In genomic region chr12:53538209-53538689, GRCh38 we compare ENCODE assay signal across 11 cellular contexts. TPM values are rescaled to one million over a fixed set of nuclear protein-coding genes. Genes with fewer than 3 reads are reported as not detected.
A peak's percentile ranks its signal among the peaks of the same experiment; 100 is the strongest.
DNase-seq lines count a peak whose midpoint lies in the region; ATAC-seq, FAIRE-seq and TF ChIP-seq lines count a peak whose summit lies in the region.
"Had no signal": no experiment of that assay in that cellular context is flagged by ENCODE, and none has a peak within 500 bp of the region (broad histone marks: within the 10 kb centered on the region; RNA-seq: fewer than 3 reads in every experiment).

No MANE protein-coding gene starts in this region.

- peaks cover 9 to 87% (median 62%) of the 10 kb centered on the region in 4 donors for H3K36me3 ChIP-seq in upper lobe of left lung
- peaks cover 23 to 48% of the 10 kb centered on the region in 2 donors for H3K36me3 ChIP-seq in kidney (ENCODE audit: control insufficient read depth in 1 of 2, insufficient read depth in 2 of 2, low read length in 2 of 2)

- peaks cover 9 to 32% (median 22%) of the 10 kb centered on the region in 4 donors for H3K4me1 ChIP-seq in upper lobe of left lung
- H3K4me1 ChIP-seq in kidney (ENCODE audit: control insufficient read depth in 1 of 2, insufficient read depth in 1 of 2, low read depth in 1 of 2, low read length in 2 of 2), result no peaks in the 10 kb centered on the region
- H3K4me1 ChIP-seq: parathyroid adenoma had no signal

- FAIRE-seq in kidney (lab: Jason Lieb, UNC), result no peak
- FAIRE-seq: H54 had no signal

- intact Hi-C loops in kidney (cut with DNase I), result no loop called here

- no peak for TF ChIP-seq EP300 in upper lobe of left lung (IDR thresholded peaks at IDR 0.05)

- no peak for TF ChIP-seq POLR2A in upper lobe of left lung (IDR thresholded peaks at IDR 0.05)

- H3K4me3 ChIP-seq in upper lobe of left lung (no peak overlapping the region), kidney (ENCODE audit: low read length in 2 of 2) (no peak overlapping the region)

- TF ChIP-seq CTCF in upper lobe of left lung (IDR thresholded peaks at IDR 0.05) (no peak), kidney (IDR thresholded peaks at IDR 0.05; ENCODE audit: borderline replicate concordance, extremely low read depth, insufficient read depth) (no peak)

- no peaks in the 10 kb centered on the region for H3K27me3 ChIP-seq in upper lobe of left lung

- no peak overlapping the region for H3K9ac ChIP-seq in kidney (ENCODE audit: low read length in 2 of 2)
- H3K9ac ChIP-seq: parathyroid adenoma had no signal

- 21 to 25% methylated on average over 1 of the region's 1 CpG for WGBS in upper lobe of left lung, 2 donors

- ATAC-seq in upper lobe of left lung (ENCODE audit: low FRiP score in 2 of 2), result peak; percentile 32 to 84

- H3K27ac ChIP-seq in upper lobe of left lung, result peak overlapping the region; percentile 29 to 69 (median 47)
- no peak overlapping the region for H3K27ac ChIP-seq in kidney (ENCODE audit: low read depth in 2 of 2, low read length in 2 of 2)
- H3K27ac ChIP-seq: parathyroid adenoma had no signal

- H3K9me3 ChIP-seq in upper lobe of left lung (no peaks in the 10 kb centered on the region), kidney (ENCODE audit: control insufficient read depth in 1 of 2, low read length in 2 of 2) (no peaks in the 10 kb centered on the region)

- peak; percentile 11 for DNase-seq in NCI-H345 (lab: John Stamatoyannopoulos, UW)
- no peak for DNase-seq in NCI-H345 treated with DMSO at 0.1 percent for 48 hours (lab: John Stamatoyannopoulos, UW; ENCODE audit: unreplicated experiment)
- peak; percentile 95 for DNase-seq in amniotic epithelial cell (ENCODE audit: low read depth)
- peak; percentile 83 for DNase-seq in iris pigment epithelial cell (ENCODE audit: low read depth)
- DNase-seq in upper lobe of left lung, result no peak
- DNase-seq in stimulated activated naive CD4-positive, alpha-beta T cell treated with Interleukin-2 at 50 U/mL for 16 hours (lab: John Stamatoyannopoulos, UW), result no peak
- no peak for DNase-seq in kidney
- no peak for DNase-seq in DMS79 (lab: John Stamatoyannopoulos, UW)

RNA-seq across cellular contexts. Expression of gene NPFF, which starts 31.0 kb away (rescaled TPM):
- 1 to 10 TPM in 1 of 6 donors, not detected in 5; 6.2 TPM for total RNA-seq in upper lobe of left lung
- total RNA-seq in kidney, result not detected
- polyA plus RNA-seq in kidney (ENCODE audit: insufficient read depth, low read depth, low replicate concordance), result 1.3 TPM
- total RNA-seq: B cell had no signal

RNA-seq across cellular contexts. Expression of gene TARBP2, which starts 37.2 kb away (rescaled TPM):
- 10 to 100 TPM; 25.4 to 74.4 (median 36.8) TPM for total RNA-seq in upper lobe of left lung
- total RNA-seq in kidney, result 32.5 TPM
- polyA plus RNA-seq in kidney (ENCODE audit: insufficient read depth, low read depth, low replicate concordance), result 36.3 TPM

RNA-seq across cellular contexts. Expression of gene MAP3K12, which starts 39.0 kb away (rescaled TPM):
- total RNA-seq in upper lobe of left lung (10 to 100 TPM in 5 of 6 donors, 1 to 10 TPM in 1; 9.6 to 87.0 (median 17.4) TPM), kidney (21.8 TPM)
- 15.2 TPM for polyA plus RNA-seq in kidney (ENCODE audit: insufficient read depth, low read depth, low replicate concordance)

Comparison
In these comparisons a context has a peak if more than half of its experiments do, and no peak if none do; other contexts are left out.
1. DNase-seq: peak in NCI-H345 (single experiment), amniotic epithelial cell (single experiment) and iris pigment epithelial cell (single experiment); none in NCI-H345 treated with DMSO at 0.1 percent for 48 hours (single experiment), upper lobe of left lung (0 of 2), stimulated activated naive CD4-positive, alpha-beta T cell treated with Interleukin-2 at 50 U/mL for 16 hours (single experiment), kidney (single experiment) and DMS79 (single experiment).
2. H3K27ac ChIP-seq: peak in upper lobe of left lung (4 of 4); none in kidney (0 of 2).